ENCODE assay signal across 12 cellular contexts in the genomic region with DNA sequence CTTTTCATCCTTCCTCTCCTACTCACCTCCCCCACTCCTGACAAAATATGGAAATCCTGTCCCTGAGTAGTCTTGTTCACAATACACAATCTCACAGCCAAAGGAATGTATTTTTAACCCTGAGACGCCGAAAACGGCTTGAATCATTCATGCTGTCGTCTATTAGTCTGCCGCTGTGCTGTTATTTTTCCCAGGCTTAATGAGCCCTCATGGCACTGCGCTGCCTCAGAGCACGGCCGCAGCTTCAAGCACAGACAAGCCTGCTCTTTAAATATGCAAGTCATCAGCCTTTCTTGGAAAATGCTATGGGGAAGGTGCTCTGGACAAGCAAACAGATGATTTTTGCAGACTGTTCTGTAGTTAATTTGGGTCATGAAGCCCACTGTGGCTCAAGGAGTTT.
DNase-seq lines count a peak whose midpoint lies in the region; ATAC-seq, FAIRE-seq and TF ChIP-seq lines count a peak whose summit lies in the region.
"Had no signal": no experiment of that assay in that cellular context is flagged by ENCODE, and none has a peak within 500 bp of the region (broad histone marks: within the 10 kb centered on the region; RNA-seq: fewer than 3 reads in every experiment).

No MANE protein-coding gene starts in this region.

- peaks cover 28% of the 10 kb centered on the region for H3K4me1 Mint-ChIP-seq in nephron progenitor cell
- H3K4me1 Mint-ChIP-seq: activated B cell treated with CpG ODN at 0.5 μM for 24 hours had no signal

- DNase-seq in DMS79 (lab: John Stamatoyannopoulos, UW) (peak; percentile 76), NCI-H2227 (lab: John Stamatoyannopoulos, UW; ENCODE audit: unreplicated experiment) (peak; percentile 51), epithelial cell of esophagus (ENCODE audit: low read depth) (peak; percentile 96), nephron progenitor cell (no peak), GM12892 (ENCODE audit: insufficient read length) (no peak), dorsolateral prefrontal cortex (no peak), NOMO-1 treated with DMSO at 0.1 percent for 48 hours (lab: John Stamatoyannopoulos, UW; ENCODE audit: unreplicated experiment) (no peak)
- DNase-seq: activated B cell treated with CpG ODN at 0.5 μM for 24 hours; activated naive CD8-positive, alpha-beta T cell treated with anti-CD3 and anti-CD28 coated beads, Interleukin-2, amount 50 U/mL, for 24 hours; NCI-H2029 treated with DMSO at 0.1 percent for 48 hours; tibial artery had no signal

- no peak overlapping the region for H3K4me3 ChIP-seq in epithelial cell of esophagus (ENCODE audit: low read length)
- peak overlapping the region in 12 of 59 donors; percentile 2 to 40 (median 20) for H3K4me3 ChIP-seq in dorsolateral prefrontal cortex
- H3K4me3 ChIP-seq: tibial artery had no signal

- TF ChIP-seq CTCF in epithelial cell of esophagus (IDR thresholded peaks at IDR 0.05; ENCODE audit: insufficient read depth, low read depth, low read length, missing control alignments) (no peak), nephron progenitor cell (IDR thresholded peaks at IDR 0.05) (no peak), dorsolateral prefrontal cortex (IDR thresholded peaks at IDR 0.05 in 54 of 56, conservative IDR thresholded peaks at IDR 0.05 in 2 of 56; ENCODE audit: low read depth in 1 of 56, partially characterized antibody in 56 of 56) (no peak)

- H3K4me3 Mint-ChIP-seq in nephron progenitor cell = peak overlapping the region; percentile 8
- H3K4me3 Mint-ChIP-seq: activated B cell treated with CpG ODN at 0.5 μM for 24 hours; activated naive CD8-positive, alpha-beta T cell treated with anti-CD3 and anti-CD28 coated beads, Interleukin-2, amount 50 U/mL, for 24 hours had no signal

- ATAC-seq in GM21515 (IDR thresholded peaks at IDR 0.05; ENCODE audit: unreplicated experiment) = no peak
- ATAC-seq: activated naive CD8-positive, alpha-beta T cell treated with anti-CD3 and anti-CD28 coated beads, Interleukin-2, amount 50 U/mL, for 24 hours had no signal

- H3K36me3 Mint-ChIP-seq in nephron progenitor cell (ENCODE audit: low read depth) = no peaks in the 10 kb centered on the region

- H3K27me3 ChIP-seq in dorsolateral prefrontal cortex = no peaks in the 10 kb centered on the region
- H3K27me3 ChIP-seq: tibial artery had no signal

- no peak for FAIRE-seq in GM12892 (lab: Jason Lieb, UNC)

- H3K27ac ChIP-seq in dorsolateral prefrontal cortex = peak overlapping the region in 6 of 59 donors; percentile 7 to 33 (median 20)
- H3K27ac ChIP-seq: tibial artery had no signal

- H3K27ac Mint-ChIP-seq in nephron progenitor cell = peak overlapping the region; percentile 26
- H3K27ac Mint-ChIP-seq: activated B cell treated with CpG ODN at 0.5 μM for 24 hours; activated naive CD8-positive, alpha-beta T cell treated with anti-CD3 and anti-CD28 coated beads, Interleukin-2, amount 50 U/mL, for 24 hours had no signal

- intact Hi-C loops in dorsolateral prefrontal cortex (cut with DNase I) = no loop called here

- TF ChIP-seq POLR2A in GM12892 (IDR thresholded peaks at IDR 0.05; ENCODE audit: low read depth, low read length) = no peak

- H3K27me3 Mint-ChIP-seq in nephron progenitor cell (ENCODE audit: low read depth, poor library complexity) = peaks cover 4% of the 10 kb centered on the region
- H3K27me3 Mint-ChIP-seq: activated B cell treated with CpG ODN at 0.5 μM for 24 hours; activated naive CD8-positive, alpha-beta T cell treated with anti-CD3 and anti-CD28 coated beads, Interleukin-2, amount 50 U/mL, for 24 hours had no signal

- peaks cover 9% of the 10 kb centered on the region for H3K9me3 Mint-ChIP-seq in nephron progenitor cell
- H3K9me3 Mint-ChIP-seq: activated naive CD8-positive, alpha-beta T cell treated with anti-CD3 and anti-CD28 coated beads, Interleukin-2, amount 50 U/mL, for 24 hours had no signal

Comparison
In these comparisons a context has a peak if more than half of its experiments do, and no peak if none do; other contexts are left out.
1. DNase-seq: peak in DMS79 (single experiment), NCI-H2227 (single experiment) and epithelial cell of esophagus (single experiment); none in nephron progenitor cell (single experiment), GM12892 (single experiment), dorsolateral prefrontal cortex (0 of 10) and NOMO-1 treated with DMSO at 0.1 percent for 48 hours (single experiment).